1 cellular context compared by ENCODE assay signal in the genomic region with DNA sequence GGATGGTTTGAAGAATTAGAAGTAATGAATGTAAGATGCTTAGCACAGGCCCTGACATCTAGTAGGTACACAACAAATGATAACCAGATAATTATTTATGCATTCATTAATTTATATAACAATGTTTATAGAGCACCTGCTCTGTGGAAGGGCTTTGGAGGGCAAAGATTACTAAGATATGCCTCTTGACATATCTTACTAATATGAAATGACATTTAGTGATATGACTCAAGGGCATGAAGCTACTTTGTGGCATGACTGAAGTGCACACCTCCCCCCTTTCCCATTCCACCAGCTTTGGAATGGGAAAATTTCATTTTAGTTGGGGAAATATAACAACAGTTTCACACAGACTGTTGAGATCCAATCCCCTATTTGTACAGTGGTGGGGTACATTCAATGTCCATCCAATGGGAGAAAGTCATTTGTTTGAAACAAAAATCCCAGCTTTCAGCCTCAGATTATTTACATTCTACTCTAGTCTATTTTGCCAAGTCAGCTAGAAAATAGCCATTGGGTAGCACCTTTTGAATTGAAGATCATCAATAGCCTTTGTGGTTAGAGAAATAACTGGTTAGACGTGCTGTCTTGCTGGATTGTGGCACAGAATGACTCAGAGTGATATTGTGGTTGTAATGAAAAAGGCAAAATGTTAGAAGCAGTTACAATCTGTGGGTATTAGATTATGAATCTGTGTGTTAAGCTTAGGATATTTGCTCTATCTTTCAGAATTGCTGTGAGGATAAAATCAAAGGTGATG.
TF ChIP-seq lines count a peak whose summit lies in the region.

No MANE protein-coding gene starts in this region.

TF ChIP-seq in H1, 55 proteins besides CTCF, POLR2A, EP300 and RAD21:
- TF ChIP-seq CHD7 (IDR thresholded peaks at IDR 0.05; ENCODE audit: insufficient replicate concordance, low read length) (no peak), MAFK (IDR thresholded peaks at IDR 0.05; ENCODE audit: low read depth, low read length) (peak; percentile 61; the same call in 1 of the 2 replicates), TAF1 (IDR thresholded peaks at IDR 0.05; ENCODE audit: low read depth, low read length) (no peak), KDM4A (IDR thresholded peaks at IDR 0.05; ENCODE audit: low read depth, low read length, severe bottlenecking) (no peak)
TF ChIP-seq in H1: peak in this region for 1.
